Comparison of ENCODE assay signal across 1 cellular context in genomic region chr5:152560508-152561137, GRCh38.
TF ChIP-seq lines count a peak whose summit lies in the region.

No MANE protein-coding gene starts in this region.

TF ChIP-seq in HEK293, 187 proteins besides CTCF, POLR2A, EP300 and RAD21 (continued from another document):
- TF ChIP-seq ZNF398 (tag by site-specific recombination; IDR thresholded peaks at IDR 0.05) (no peak), ZNF501 (tag by site-specific recombination; IDR thresholded peaks at IDR 0.05) (no peak), SCRT2 (tag by site-specific recombination; IDR thresholded peaks at IDR 0.05) (peak; percentile 76)
- TF ChIP-seq, protein P1, sequence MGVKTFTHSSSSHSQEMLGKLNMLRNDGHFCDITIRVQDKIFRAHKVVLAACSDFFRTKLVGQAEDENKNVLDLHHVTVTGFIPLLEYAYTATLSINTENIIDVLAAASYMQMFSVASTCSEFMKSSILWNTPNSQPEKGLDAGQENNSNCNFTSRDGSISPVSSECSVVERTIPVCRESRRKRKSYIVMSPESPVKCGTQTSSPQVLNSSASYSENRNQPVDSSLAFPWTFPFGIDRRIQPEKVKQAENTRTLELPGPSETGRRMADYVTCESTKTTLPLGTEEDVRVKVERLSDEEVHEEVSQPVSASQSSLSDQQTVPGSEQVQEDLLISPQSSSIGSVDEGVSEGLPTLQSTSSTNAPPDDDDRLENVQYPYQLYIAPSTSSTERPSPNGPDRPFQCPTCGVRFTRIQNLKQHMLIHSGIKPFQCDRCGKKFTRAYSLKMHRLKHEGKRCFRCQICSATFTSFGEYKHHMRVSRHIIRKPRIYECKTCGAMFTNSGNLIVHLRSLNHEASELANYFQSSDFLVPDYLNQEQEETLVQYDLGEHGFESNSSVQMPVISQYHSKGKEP (tag by site-specific recombination; IDR thresholded peaks at IDR 0.05), result no peak
